In genomic region chr7:66681491-66682349, GRCh38 we compare ENCODE assay signal across 8 cellular contexts. TPM values are rescaled to one million over a fixed set of nuclear protein-coding genes. Genes with fewer than 3 reads are reported as not detected.
A peak's percentile ranks its signal among the peaks of the same experiment; 100 is the strongest.
DNase-seq lines count a peak whose midpoint lies in the region; ATAC-seq and TF ChIP-seq lines count a peak whose summit lies in the region.

No MANE protein-coding gene starts in this region.

- H3K27me3 Mint-ChIP-seq in Caco-2 (ENCODE audit: insufficient read depth, unreplicated experiment) (no peaks in the 10 kb centered on the region), endothelial cell (ENCODE audit: unreplicated experiment) (peaks cover 3% of the 10 kb centered on the region), mesothelial cell of epicardium (ENCODE audit: low read depth) (no peaks in the 10 kb centered on the region)

- peak overlapping the region; percentile 100 for H3K4me3 ChIP-seq in Caco-2 (ENCODE audit: low read depth, low read length)

- ATAC-seq in GM21390 (IDR thresholded peaks at IDR 0.05; ENCODE audit: unreplicated experiment) = peak; percentile 95

- H3K27ac Mint-ChIP-seq in Caco-2 (ENCODE audit: unreplicated experiment) (peak overlapping the region; percentile 98), endothelial cell (ENCODE audit: unreplicated experiment) (peak overlapping the region; percentile 72), mesothelial cell of epicardium (peak overlapping the region; percentile 96)

- H3K36me3 ChIP-seq in Caco-2 (ENCODE audit: control insufficient read depth, insufficient read depth, low read length) = 0 out of 2 replicates have a peak, but pooled peaks cover 2% of the 10 kb centered on the region

- H3K4me1 Mint-ChIP-seq in Caco-2 (ENCODE audit: low read depth, unreplicated experiment) (peaks cover 8% of the 10 kb centered on the region), endothelial cell (ENCODE audit: unreplicated experiment) (peaks cover 6% of the 10 kb centered on the region), mesothelial cell of epicardium (peaks cover 14% of the 10 kb centered on the region)

- TSS peak; percentile 86 for BruUV-seq in Caco-2 (replicated peaks; lab: Mats Ljungman, UMichigan)

- peaks cover 33% of the 10 kb centered on the region for H3K36me3 Mint-ChIP-seq in Caco-2 (ENCODE audit: insufficient read depth, unreplicated experiment)
- peaks cover 4% of the 10 kb centered on the region for H3K36me3 Mint-ChIP-seq in endothelial cell (ENCODE audit: low read depth, unreplicated experiment)
- no peaks in the 10 kb centered on the region for H3K36me3 Mint-ChIP-seq in mesothelial cell of epicardium

- TF ChIP-seq CTCF in Caco-2 (IDR thresholded peaks at IDR 0.05; ENCODE audit: insufficient read depth in 1 of 2, low read depth in 1 of 2, low read length in 1 of 2, severe bottlenecking in 1 of 2, unreplicated experiment in 1 of 2) (no peak), endothelial cell (IDR thresholded peaks at IDR 0.05; ENCODE audit: unreplicated experiment) (no peak), mesothelial cell of epicardium (IDR thresholded peaks at IDR 0.05; ENCODE audit: unreplicated experiment) (no peak)

- H3K27me3 ChIP-seq in Caco-2 (replicated peaks; ENCODE audit: control insufficient read depth, insufficient read depth, low read length) = no peaks in the 10 kb centered on the region

- no peaks in the 10 kb centered on the region for H3K9me3 ChIP-seq in Caco-2

- intact Hi-C loops in Caco-2 (cut with micrococcal nuclease; ENCODE audit: unreplicated experiment) = loop anchor here (1.0 to 10.0 kb wide), 2 partner anchors 27 to 313 kb away; partner anchors contain the start of genes SBDS and TYW1

- CTCF ChIA-PET in Caco-2 (lab: Charles Lee) = interaction anchor here (0.7 kb wide), 1 partner anchor 96 kb away, joined by 4 read pairs; no protein-coding TSS in a partner anchor

- DNase-seq in Caco-2 (peak; percentile 93 to 95), HUDEP-2 (lab: John Stamatoyannopoulos, UW; ENCODE audit: unreplicated experiment in 76 of 76) (peak in 74 of 76 experiments; percentile 15 to 94 (median 86)), NOMO-1 treated with dmso at 0.1 percent for 144 hours (lab: John Stamatoyannopoulos, UW; ENCODE audit: unreplicated experiment) (peak; percentile 88), endothelial cell (ENCODE audit: low spot score) (peak; percentile 90), mesothelial cell of epicardium (ENCODE audit: low spot score in 2 of 2, unreplicated experiment in 2 of 2) (peak; percentile 87 to 93)
- DNase-seq in activated CD8-positive, alpha-beta memory T cell treated with anti-CD3 and anti-CD28 coated beads, Interleukin-2, amount 50 U/mL, for 24 hours (ENCODE audit: extremely low read depth) = peak; percentile 90
- peak; percentile 84 to 91 for DNase-seq in stimulated activated CD8-positive, alpha-beta memory T cell treated with anti-CD3 and anti-CD28 coated beads, Interleukin-15, amount 100 ng/mL, for 4 hours (ENCODE audit: low read depth in 2 of 2)

- H3K9me3 Mint-ChIP-seq in Caco-2 (ENCODE audit: unreplicated experiment) (no peaks in the 10 kb centered on the region), endothelial cell (ENCODE audit: unreplicated experiment) (no peaks in the 10 kb centered on the region), mesothelial cell of epicardium (no peaks in the 10 kb centered on the region)

- H3K4me1 ChIP-seq in Caco-2 = peaks cover 13% of the 10 kb centered on the region; the same call in 1 of the 2 replicates

- POLR2A ChIA-PET in Caco-2 (lab: Charles Lee) = interaction anchor here (0.6 to 1.3 kb wide), 6 partner anchors 14 to 620 kb away, joined by 3 to 10 read pairs (median 5); partner anchors contain the start of gene KCTD7

- H3K4me3 Mint-ChIP-seq in Caco-2 (ENCODE audit: unreplicated experiment) (peak overlapping the region; percentile 96), endothelial cell (ENCODE audit: unreplicated experiment) (peak overlapping the region; percentile 90), mesothelial cell of epicardium (peak overlapping the region; percentile 89)

RNA-seq across cellular contexts. Expression of gene KCTD7, which starts 53.0 kb away (rescaled TPM):
- total RNA-seq in Caco-2 (2022) = 17.0 and 17.3 TPM in 2 replicates
- total RNA-seq in endothelial cell (ENCODE audit: unreplicated experiment) = 14.6 TPM
- 14.3 to 15.9 TPM (median 15.2 TPM) in 3 replicates for total RNA-seq in mesothelial cell of epicardium

RNA-seq across cellular contexts. Expression of gene RABGEF1, which starts 58.8 kb away (rescaled TPM):
- total RNA-seq in Caco-2 (2022) (20.3 and 21.2 TPM in 2 replicates), endothelial cell (ENCODE audit: unreplicated experiment) (19.2 TPM), mesothelial cell of epicardium (21.8 to 24.6 TPM (median 22.6 TPM) in 3 replicates)

Comparison
In these comparisons a context has a peak if more than half of its experiments do, and no peak if none do; other contexts are left out.
1. Peak in every context shown above with its lines: DNase-seq, ATAC-seq and H3K4me3 ChIP-seq.